In genomic region chr21:36569511-36569910, GRCh38 we compare ENCODE assay signal across 9 cellular contexts.
"Had no signal": no experiment of that assay in that cellular context is flagged by ENCODE, and none has a peak within 500 bp of the region (broad histone marks: within the 10 kb centered on the region; RNA-seq: fewer than 3 reads in every experiment).

No MANE protein-coding gene starts in this region.

- H3K27ac ChIP-seq: GM23248 had no signal

- H3K4me1 ChIP-seq: HAP-1 had no signal

- DNase-seq: GM23248, GOT3, H7, H9, HCEC 1CT, HFFc6 had no signal

- H3K27ac Mint-ChIP-seq: GM23338, H9, HFFc6 had no signal

- H3K4me2 ChIP-seq: GM23338 had no signal

- H2AFZ ChIP-seq: GM23248, GM23338 had no signal

- H3K4me3 Mint-ChIP-seq: GM23338, H9, HFFc6 had no signal

- H3K4me1 Mint-ChIP-seq: GM23338, H9 had no signal

- H3K4me3 ChIP-seq: GM23248, GM23338, HAP-1 had no signal

- H3K36me3 ChIP-seq: HAP-1 had no signal

- H3K9me3 ChIP-seq: HAP-1 had no signal

- H3K9ac ChIP-seq: GM23248 had no signal

- ATAC-seq: GM23338, HCT116 had no signal
